In genomic region chr11:115409691-115410220, GRCh38 we compare ENCODE assay signal across 13 cellular contexts.
DNase-seq lines count a peak whose midpoint lies in the region; ATAC-seq, FAIRE-seq and TF ChIP-seq lines count a peak whose summit lies in the region.
"Had no signal": no experiment of that assay in that cellular context is flagged by ENCODE, and none has a peak within 500 bp of the region (broad histone marks: within the 10 kb centered on the region; RNA-seq: fewer than 3 reads in every experiment).

No MANE protein-coding gene starts in this region.

- peaks cover 0 to 29% of the 10 kb centered on the region in 2 experiments; a peak in 2 of 4 replicates for H3K4me1 ChIP-seq in SK-N-SH (ENCODE audit: control insufficient read depth in 1 of 2, insufficient read depth in 2 of 2, low read depth in 1 of 2, low read length in 1 of 2)
- peaks cover 11% of the 10 kb centered on the region for H3K4me1 ChIP-seq in lower lobe of right lung

- DNase-seq in GM12892 (ENCODE audit: insufficient read length): no peak
- DNase-seq in NCI-H2081 treated with DMSO at 0.1 percent for 48 hours (lab: John Stamatoyannopoulos, UW): peak; percentile 73
- DNase-seq in SK-N-SH: peak; percentile 69
- peak; percentile 7 for DNase-seq in nephron progenitor cell
- DNase-seq in lower lobe of right lung: no peak
- DNase-seq in activated naive CD4-positive, alpha-beta T cell treated with anti-CD3 and anti-CD28 coated beads, Interleukin-2, amount 50 U/mL, for 72 hours (ENCODE audit: low spot score in 2 of 2): no peak
- DNase-seq: activated CD4-positive, alpha-beta T cell treated with anti-CD3 and anti-CD28 coated beads, Interleukin-2, amount 50 U/mL, for 4 hours; CD8-positive, alpha-beta memory T cell; esophagus squamous epithelium; left cardiac atrium had no signal

- no peak for TF ChIP-seq POLR2A in GM12892 (IDR thresholded peaks at IDR 0.05; ENCODE audit: low read depth, low read length)

- H3F3A ChIP-seq in SK-N-SH (replicated peaks; ENCODE audit: insufficient read depth): no peaks in the 10 kb centered on the region

- no peak overlapping the region for H2AFZ ChIP-seq in SK-N-SH (ENCODE audit: low read depth)

- no peaks in the 10 kb centered on the region for H3K9me3 ChIP-seq in SK-N-SH
- no peaks in the 10 kb centered on the region for H3K9me3 ChIP-seq in lower lobe of right lung
- H3K9me3 ChIP-seq: esophagus squamous epithelium had no signal

- peak overlapping the region; percentile 77 for H3K27ac Mint-ChIP-seq in nephron progenitor cell
- no peak overlapping the region for H3K27ac Mint-ChIP-seq in activated naive CD4-positive, alpha-beta T cell treated with anti-CD3 and anti-CD28 coated beads, Interleukin-2, amount 50 U/mL, for 72 hours
- H3K27ac Mint-ChIP-seq: CD8-positive, alpha-beta memory T cell had no signal

- no peak for ATAC-seq in GM21529 (IDR thresholded peaks at IDR 0.05; ENCODE audit: unreplicated experiment)
- ATAC-seq in HG02678 (IDR thresholded peaks at IDR 0.05; ENCODE audit: unreplicated experiment): no peak
- no peak for ATAC-seq in lower lobe of right lung
- ATAC-seq in activated naive CD4-positive, alpha-beta T cell treated with anti-CD3 and anti-CD28 coated beads, Interleukin-2, amount 50 U/mL, for 72 hours: no peak
- ATAC-seq: left cardiac atrium, Right ventricle myocardium inferior had no signal

- peak overlapping the region; percentile 14 for H3K4me3 Mint-ChIP-seq in nephron progenitor cell
- H3K4me3 Mint-ChIP-seq: CD8-positive, alpha-beta memory T cell had no signal

- peak in 1 of 2 experiments; percentile 88; a peak in 2 of 4 replicates for TF ChIP-seq EP300 in SK-N-SH (IDR thresholded peaks at IDR 0.05; ENCODE audit: borderline replicate concordance in 1 of 2, low read depth in 1 of 2, low read length in 1 of 2)

- H3K79me2 ChIP-seq in SK-N-SH (ENCODE audit: insufficient read depth): no peaks in the 10 kb centered on the region

- WGBS in SK-N-SH (ENCODE audit: low lambda C conversion rate): 26% methylated on average over 4 of the region's 4 CpGs

- CTCF ChIA-PET in SK-N-SH (lab: Yijun Ruan, JAX): interaction anchor here (1.1 to 1.2 kb wide), 3 partner anchors 12 to 95 kb away, joined by 4 to 5 read pairs (median 4); partner anchors contain the start of gene CADM1

- peaks cover 66% of the 10 kb centered on the region for H3K4me1 Mint-ChIP-seq in nephron progenitor cell
- H3K4me1 Mint-ChIP-seq: CD8-positive, alpha-beta memory T cell had no signal

- POLR2A ChIA-PET in SK-N-SH (lab: Yijun Ruan, JAX): interaction anchor here (1.5 kb wide), 1 partner anchor 93 kb away, joined by 3 read pairs; no protein-coding TSS in a partner anchor

- H3K36me3 Mint-ChIP-seq in nephron progenitor cell (ENCODE audit: low read depth): no peaks in the 10 kb centered on the region
- no peaks in the 10 kb centered on the region for H3K36me3 Mint-ChIP-seq in activated naive CD4-positive, alpha-beta T cell treated with anti-CD3 and anti-CD28 coated beads, Interleukin-2, amount 50 U/mL, for 72 hours
- H3K36me3 Mint-ChIP-seq: CD8-positive, alpha-beta memory T cell had no signal

- H3K9me3 Mint-ChIP-seq in nephron progenitor cell: no peaks in the 10 kb centered on the region
- peaks cover 0 to 4% of the 10 kb centered on the region in 2 donors for H3K9me3 Mint-ChIP-seq in activated naive CD4-positive, alpha-beta T cell treated with anti-CD3 and anti-CD28 coated beads, Interleukin-2, amount 50 U/mL, for 72 hours

- H3K27ac ChIP-seq in SK-N-SH (ENCODE audit: low read depth in 2 of 2, low read length in 1 of 2) (peak overlapping the region in 1 of 2 experiments; percentile 94; a peak in 2 of 4 replicates), lower lobe of right lung (no peak overlapping the region)
- H3K27ac ChIP-seq: esophagus squamous epithelium had no signal

- H4K20me1 ChIP-seq in SK-N-SH (ENCODE audit: insufficient read depth): no peaks in the 10 kb centered on the region

- H3K4me3 ChIP-seq in SK-N-SH (ENCODE audit: low read depth in 2 of 2, low read length in 1 of 2) (no peak overlapping the region; a peak in 1 of 4 replicates), lower lobe of right lung (no peak overlapping the region)
- H3K4me3 ChIP-seq: esophagus squamous epithelium had no signal

- peak; percentile 76 for FAIRE-seq in GM12892 (lab: Jason Lieb, UNC)

- no peaks in the 10 kb centered on the region for H3K36me3 ChIP-seq in SK-N-SH (replicated peaks in 1 of 2; ENCODE audit: control insufficient read depth in 1 of 2, insufficient read depth in 2 of 2, low read length in 1 of 2)
- H3K36me3 ChIP-seq in lower lobe of right lung: no peaks in the 10 kb centered on the region
- H3K36me3 ChIP-seq: esophagus squamous epithelium had no signal

- no peak overlapping the region for H3K9ac ChIP-seq in SK-N-SH

- TF ChIP-seq CTCF in SK-N-SH (IDR thresholded peaks at IDR 0.05): no peak
- no peak for TF ChIP-seq CTCF in nephron progenitor cell (IDR thresholded peaks at IDR 0.05)
- no peak for TF ChIP-seq CTCF in lower lobe of right lung (IDR thresholded peaks at IDR 0.05)

- peak; percentile 11; the same call in 1 of the 2 replicates for TF ChIP-seq RAD21 in SK-N-SH (IDR thresholded peaks at IDR 0.05; ENCODE audit: low read length)

- H3K27me3 ChIP-seq in SK-N-SH (ENCODE audit: insufficient read depth) (no peaks in the 10 kb centered on the region), lower lobe of right lung (ENCODE audit: low read depth) (no peaks in the 10 kb centered on the region)
- H3K27me3 ChIP-seq: esophagus squamous epithelium had no signal

- no peak overlapping the region for H3K4me2 ChIP-seq in SK-N-SH

- intact Hi-C loops in lower lobe of right lung (cut with DNase I): no loop called here

- peaks cover 2% of the 10 kb centered on the region for H3K27me3 Mint-ChIP-seq in nephron progenitor cell (ENCODE audit: low read depth, poor library complexity)

- no peaks in the 10 kb centered on the region for H3K9me2 ChIP-seq in SK-N-SH

TF ChIP-seq in SK-N-SH, 30 proteins besides CTCF, POLR2A, EP300 and RAD21 (continues in another document):
- TF ChIP-seq, protein P1, sequence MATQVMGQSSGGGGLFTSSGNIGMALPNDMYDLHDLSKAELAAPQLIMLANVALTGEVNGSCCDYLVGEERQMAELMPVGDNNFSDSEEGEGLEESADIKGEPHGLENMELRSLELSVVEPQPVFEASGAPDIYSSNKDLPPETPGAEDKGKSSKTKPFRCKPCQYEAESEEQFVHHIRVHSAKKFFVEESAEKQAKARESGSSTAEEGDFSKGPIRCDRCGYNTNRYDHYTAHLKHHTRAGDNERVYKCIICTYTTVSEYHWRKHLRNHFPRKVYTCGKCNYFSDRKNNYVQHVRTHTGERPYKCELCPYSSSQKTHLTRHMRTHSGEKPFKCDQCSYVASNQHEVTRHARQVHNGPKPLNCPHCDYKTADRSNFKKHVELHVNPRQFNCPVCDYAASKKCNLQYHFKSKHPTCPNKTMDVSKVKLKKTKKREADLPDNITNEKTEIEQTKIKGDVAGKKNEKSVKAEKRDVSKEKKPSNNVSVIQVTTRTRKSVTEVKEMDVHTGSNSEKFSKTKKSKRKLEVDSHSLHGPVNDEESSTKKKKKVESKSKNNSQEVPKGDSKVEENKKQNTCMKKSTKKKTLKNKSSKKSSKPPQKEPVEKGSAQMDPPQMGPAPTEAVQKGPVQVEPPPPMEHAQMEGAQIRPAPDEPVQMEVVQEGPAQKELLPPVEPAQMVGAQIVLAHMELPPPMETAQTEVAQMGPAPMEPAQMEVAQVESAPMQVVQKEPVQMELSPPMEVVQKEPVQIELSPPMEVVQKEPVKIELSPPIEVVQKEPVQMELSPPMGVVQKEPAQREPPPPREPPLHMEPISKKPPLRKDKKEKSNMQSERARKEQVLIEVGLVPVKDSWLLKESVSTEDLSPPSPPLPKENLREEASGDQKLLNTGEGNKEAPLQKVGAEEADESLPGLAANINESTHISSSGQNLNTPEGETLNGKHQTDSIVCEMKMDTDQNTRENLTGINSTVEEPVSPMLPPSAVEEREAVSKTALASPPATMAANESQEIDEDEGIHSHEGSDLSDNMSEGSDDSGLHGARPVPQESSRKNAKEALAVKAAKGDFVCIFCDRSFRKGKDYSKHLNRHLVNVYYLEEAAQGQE (IDR thresholded peaks at IDR 0.05; ENCODE audit: low read depth, low read length): no peak
- TF ChIP-seq EZH2phosphoT487 (IDR thresholded peaks at IDR 0.05; ENCODE audit: borderline replicate concordance, low read depth) (no peak), ZBTB33 (IDR thresholded peaks at IDR 0.05; ENCODE audit: borderline replicate concordance, low read depth) (no peak), CHD2 (IDR thresholded peaks at IDR 0.05; ENCODE audit: low read length, partially characterized antibody) (peak; percentile 84), MXI1 (IDR thresholded peaks at IDR 0.05; ENCODE audit: low read depth, low read length) (peak; percentile 69; the same call in 1 of the 2 replicates), RFX5 (IDR thresholded peaks at IDR 0.05; ENCODE audit: low read length) (peak; percentile 45; the same call in 1 of the 2 replicates), RXRA (IDR thresholded peaks at IDR 0.05; ENCODE audit: borderline replicate concordance, low read depth) (no peak), GABPA (IDR thresholded peaks at IDR 0.05; ENCODE audit: low read depth) (no peak), TEAD4 (IDR thresholded peaks at IDR 0.05; ENCODE audit: borderline replicate concordance, insufficient read depth) (no peak), SMC3 (IDR thresholded peaks at IDR 0.05; ENCODE audit: low read depth, low read length) (no peak), NRF1 (IDR thresholded peaks at IDR 0.05; ENCODE audit: low read depth, low read length) (no peak), FOXM1 (IDR thresholded peaks at IDR 0.05; ENCODE audit: low read depth) (no peak), NFIC (IDR thresholded peaks at IDR 0.05; ENCODE audit: borderline replicate concordance) (peak; percentile 37), YY1 (IDR thresholded peaks at IDR 0.05; ENCODE audit: low read depth) (no peak)

Comparison
In these comparisons a context has a peak if more than half of its experiments do, and no peak if none do; other contexts are left out.
1. DNase-seq: peak in NCI-H2081 treated with DMSO at 0.1 percent for 48 hours (single experiment), SK-N-SH (single experiment) and nephron progenitor cell (single experiment); none in GM12892 (single experiment), lower lobe of right lung (single experiment) and activated naive CD4-positive, alpha-beta T cell treated with anti-CD3 and anti-CD28 coated beads, Interleukin-2, amount 50 U/mL, for 72 hours (0 of 2).